Comparison of ENCODE assay signal across 24 cellular contexts in genomic region chr6:97399208-97399607, GRCh38.
"Had no signal": no experiment of that assay in that cellular context is flagged by ENCODE, and none has a peak within 500 bp of the region (broad histone marks: within the 10 kb centered on the region; RNA-seq: fewer than 3 reads in every experiment).

No MANE protein-coding gene starts in this region.

- ATAC-seq: activated CD8-positive, alpha-beta memory T cell treated with anti-CD3 and anti-CD28 coated beads, Interleukin-2, amount 10 ng/mL, durations not matched to agents 7 days and 5 days; body of pancreas had no signal

- H3K27me3 Mint-ChIP-seq: activated naive CD4-positive, alpha-beta T cell treated with anti-CD3 and anti-CD28 coated beads, Interleukin-2, amount 50 U/mL, for 24 hours; activated T-cell treated with anti-CD3 and anti-CD28 coated beads, Interleukin-2, amount 50 U/mL, for 24 hours had no signal

- H3K36me3 ChIP-seq: ascending aorta, MG63 had no signal

- DNase-seq: activated CD4-positive, alpha-beta T cell treated with anti-CD3 and anti-CD28 coated beads for 1 hour; activated CD4-positive, alpha-beta T cell treated with anti-CD3 and anti-CD28 coated beads, Interleukin-2, amount 10 ng/mL, durations not matched to agents 24 days and 14 days; activated CD4-positive, alpha-beta T cell treated with anti-CD3 and anti-CD28 coated beads, Interleukin-2, amount 50 U/mL, for 48 hours; activated CD8-positive, alpha-beta memory T cell treated with anti-CD3 and anti-CD28 coated beads, Interleukin-2, amount 10 ng/mL, durations not matched to agents 7 days and 5 days; activated effector memory CD4-positive, alpha-beta T cell treated with Interleukin-2 at 50 U/mL for 16 hours; activated naive CD4-positive, alpha-beta T cell; activated T-cell treated with anti-CD3 and anti-CD28 coated beads, Interleukin-2, amount 50 U/mL, for 24 hours; body of pancreas; central memory CD4-positive, alpha-beta T cell; MG63; NCI-H1092; NCI-H1417 treated with DMSO at 0.1 percent for 48 hours; NCI-H1694; NCI-H2081; NCI-H446; NCI-H524 treated with DMSO at 0.1 percent for 48 hours; NCI-H774; PC-9; SHP77 treated with DMSO at 0.1 percent for 48 hours had no signal

- H3K27me3 ChIP-seq: ascending aorta, body of pancreas, MG63 had no signal

- H3K4me3 ChIP-seq: ascending aorta, body of pancreas, coronary artery, MG63, PC-9 had no signal

- H3K27ac ChIP-seq: ascending aorta, body of pancreas, coronary artery, PC-9 had no signal

- H2AFZ ChIP-seq: PC-9 had no signal

- H3K4me2 ChIP-seq: PC-9 had no signal

- H3K4me3 Mint-ChIP-seq: activated CD4-positive, alpha-beta T cell treated with anti-CD3 and anti-CD28 coated beads, Interleukin-2, amount 10 ng/mL, durations not matched to agents 24 days and 14 days; activated CD8-positive, alpha-beta memory T cell treated with anti-CD3 and anti-CD28 coated beads, Interleukin-2, amount 10 ng/mL, durations not matched to agents 7 days and 5 days; activated naive CD4-positive, alpha-beta T cell treated with anti-CD3 and anti-CD28 coated beads, Interleukin-2, amount 50 U/mL, for 24 hours; activated T-cell treated with anti-CD3 and anti-CD28 coated beads, Interleukin-2, amount 50 U/mL, for 24 hours; activated T-helper 1 cell treated with anti-CD3 and anti-CD28 coated beads, Interleukin-12 subunit alpha, Interleukin-12 subunit beta, Interleukin-2, Interleukin-4 antibody, amounts not matched to agents 30 ng/mL and 10 ng/mL and 1 ng/mL, durations not matched to agents 14 hours and 24 hours and 36 hours; T-helper 1 cell treated with Interleukin-12 subunit alpha and Interleukin-12 subunit beta and Interleukin-4 antibody, amounts not matched to agents 30 μg/mL and 1 μg/mL, for 36 hours had no signal

- H3K9me3 ChIP-seq: ascending aorta, body of pancreas, MG63 had no signal

- H3K9me3 Mint-ChIP-seq: activated CD4-positive, alpha-beta T cell treated with anti-CD3 and anti-CD28 coated beads, Interleukin-2, amount 10 ng/mL, durations not matched to agents 24 days and 14 days; activated naive CD4-positive, alpha-beta T cell treated with anti-CD3 and anti-CD28 coated beads, Interleukin-2, amount 50 U/mL, for 24 hours; activated T-cell treated with anti-CD3 and anti-CD28 coated beads, Interleukin-2, amount 50 U/mL, for 24 hours; activated T-helper 1 cell treated with anti-CD3 and anti-CD28 coated beads, Interleukin-12 subunit alpha, Interleukin-12 subunit beta, Interleukin-2, Interleukin-4 antibody, amounts not matched to agents 30 ng/mL and 10 ng/mL and 1 ng/mL, durations not matched to agents 14 hours and 24 hours and 36 hours; T-helper 1 cell treated with Interleukin-12 subunit alpha and Interleukin-12 subunit beta and Interleukin-4 antibody, amounts not matched to agents 30 μg/mL and 1 μg/mL, for 36 hours had no signal

- H3K4me1 ChIP-seq: ascending aorta, body of pancreas had no signal

- H3K4me1 Mint-ChIP-seq: activated CD4-positive, alpha-beta T cell treated with anti-CD3 and anti-CD28 coated beads, Interleukin-2, amount 10 ng/mL, durations not matched to agents 24 days and 14 days; activated CD8-positive, alpha-beta memory T cell treated with anti-CD3 and anti-CD28 coated beads, Interleukin-2, amount 10 ng/mL, durations not matched to agents 7 days and 5 days; activated naive CD4-positive, alpha-beta T cell treated with anti-CD3 and anti-CD28 coated beads, Interleukin-2, amount 50 U/mL, for 24 hours had no signal

- H3K27ac Mint-ChIP-seq: activated CD4-positive, alpha-beta T cell treated with anti-CD3 and anti-CD28 coated beads, Interleukin-2, amount 10 ng/mL, durations not matched to agents 24 days and 14 days; activated CD8-positive, alpha-beta memory T cell treated with anti-CD3 and anti-CD28 coated beads, Interleukin-2, amount 10 ng/mL, durations not matched to agents 7 days and 5 days; activated naive CD4-positive, alpha-beta T cell treated with anti-CD3 and anti-CD28 coated beads, Interleukin-2, amount 50 U/mL, for 24 hours; activated T-cell treated with anti-CD3 and anti-CD28 coated beads, Interleukin-2, amount 50 U/mL, for 24 hours; activated T-helper 1 cell treated with anti-CD3 and anti-CD28 coated beads, Interleukin-12 subunit alpha, Interleukin-12 subunit beta, Interleukin-2, Interleukin-4 antibody, amounts not matched to agents 30 ng/mL and 10 ng/mL and 1 ng/mL, durations not matched to agents 14 hours and 24 hours and 36 hours; T-helper 1 cell treated with Interleukin-12 subunit alpha and Interleukin-12 subunit beta and Interleukin-4 antibody, amounts not matched to agents 30 μg/mL and 1 μg/mL, for 36 hours had no signal

- H3K36me3 Mint-ChIP-seq: activated CD8-positive, alpha-beta memory T cell treated with anti-CD3 and anti-CD28 coated beads, Interleukin-2, amount 10 ng/mL, durations not matched to agents 7 days and 5 days; activated naive CD4-positive, alpha-beta T cell treated with anti-CD3 and anti-CD28 coated beads, Interleukin-2, amount 50 U/mL, for 24 hours had no signal
